1 cellular context compared by ENCODE assay signal in the genomic region with DNA sequence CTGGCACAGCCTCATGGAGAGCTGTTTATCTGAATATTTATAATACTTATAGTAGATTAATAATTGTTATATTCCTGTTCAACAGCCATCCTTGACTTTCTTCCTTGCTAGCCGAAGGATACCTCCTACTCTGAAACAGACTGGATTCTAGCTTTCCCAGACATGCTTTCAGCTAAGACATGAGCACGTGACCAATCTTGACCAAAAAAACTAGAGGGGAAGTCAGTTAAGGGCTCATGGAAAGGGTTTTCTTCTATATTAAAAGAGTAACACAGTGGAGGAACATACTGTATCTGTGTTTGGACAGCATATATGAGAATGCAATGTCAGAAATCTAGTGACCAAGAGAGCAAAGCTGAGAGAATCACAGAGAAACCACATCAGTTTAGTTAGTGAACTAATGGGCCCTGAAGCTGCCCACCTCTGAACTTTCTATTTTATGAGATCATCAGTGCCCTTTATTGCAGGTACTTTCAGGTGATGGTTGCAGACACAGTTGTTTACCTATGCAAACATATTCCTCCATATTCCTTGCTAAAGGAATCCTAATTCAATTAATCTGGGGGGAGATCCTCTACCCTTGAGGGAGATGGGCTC.
A peak's percentile ranks its signal among the peaks of the same experiment; 100 is the strongest.
TF ChIP-seq lines count a peak whose summit lies in the region.

No MANE protein-coding gene starts in this region.

TF ChIP-seq in GM12878, 131 proteins besides CTCF, POLR2A, EP300 and RAD21 (continued from another document and continues in another):
- TF ChIP-seq, protein P1, sequence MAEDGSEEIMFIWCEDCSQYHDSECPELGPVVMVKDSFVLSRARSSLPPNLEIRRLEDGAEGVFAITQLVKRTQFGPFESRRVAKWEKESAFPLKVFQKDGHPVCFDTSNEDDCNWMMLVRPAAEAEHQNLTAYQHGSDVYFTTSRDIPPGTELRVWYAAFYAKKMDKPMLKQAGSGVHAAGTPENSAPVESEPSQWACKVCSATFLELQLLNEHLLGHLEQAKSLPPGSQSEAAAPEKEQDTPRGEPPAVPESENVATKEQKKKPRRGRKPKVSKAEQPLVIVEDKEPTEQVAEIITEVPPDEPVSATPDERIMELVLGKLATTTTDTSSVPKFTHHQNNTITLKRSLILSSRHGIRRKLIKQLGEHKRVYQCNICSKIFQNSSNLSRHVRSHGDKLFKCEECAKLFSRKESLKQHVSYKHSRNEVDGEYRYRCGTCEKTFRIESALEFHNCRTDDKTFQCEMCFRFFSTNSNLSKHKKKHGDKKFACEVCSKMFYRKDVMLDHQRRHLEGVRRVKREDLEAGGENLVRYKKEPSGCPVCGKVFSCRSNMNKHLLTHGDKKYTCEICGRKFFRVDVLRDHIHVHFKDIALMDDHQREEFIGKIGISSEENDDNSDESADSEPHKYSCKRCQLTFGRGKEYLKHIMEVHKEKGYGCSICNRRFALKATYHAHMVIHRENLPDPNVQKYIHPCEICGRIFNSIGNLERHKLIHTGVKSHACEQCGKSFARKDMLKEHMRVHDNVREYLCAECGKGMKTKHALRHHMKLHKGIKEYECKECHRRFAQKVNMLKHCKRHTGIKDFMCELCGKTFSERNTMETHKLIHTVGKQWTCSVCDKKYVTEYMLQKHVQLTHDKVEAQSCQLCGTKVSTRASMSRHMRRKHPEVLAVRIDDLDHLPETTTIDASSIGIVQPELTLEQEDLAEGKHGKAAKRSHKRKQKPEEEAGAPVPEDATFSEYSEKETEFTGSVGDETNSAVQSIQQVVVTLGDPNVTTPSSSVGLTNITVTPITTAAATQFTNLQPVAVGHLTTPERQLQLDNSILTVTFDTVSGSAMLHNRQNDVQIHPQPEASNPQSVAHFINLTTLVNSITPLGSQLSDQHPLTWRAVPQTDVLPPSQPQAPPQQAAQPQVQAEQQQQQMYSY (CRISPR knock-in tag; IDR thresholded peaks at IDR 0.05), result no peak
- TF ChIP-seq RB1 (IDR thresholded peaks at IDR 0.05; ENCODE audit: borderline replicate concordance), result no peak
- TF ChIP-seq MEF2B (IDR thresholded peaks at IDR 0.05; ENCODE audit: partially characterized antibody, poor library complexity, severe bottlenecking), result no peak
- no peak for TF ChIP-seq ZNF384 (IDR thresholded peaks at IDR 0.05; ENCODE audit: borderline replicate concordance, low read depth, low read length)
- no peak for TF ChIP-seq ZNF24 (IDR thresholded peaks at IDR 0.05)
- TF ChIP-seq SP1 (IDR thresholded peaks at IDR 0.05; ENCODE audit: low read depth, low read length), result no peak
- TF ChIP-seq, protein P2, sequence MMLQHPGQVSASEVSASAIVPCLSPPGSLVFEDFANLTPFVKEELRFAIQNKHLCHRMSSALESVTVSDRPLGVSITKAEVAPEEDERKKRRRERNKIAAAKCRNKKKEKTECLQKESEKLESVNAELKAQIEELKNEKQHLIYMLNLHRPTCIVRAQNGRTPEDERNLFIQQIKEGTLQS (IDR thresholded peaks at IDR 0.05; ENCODE audit: borderline replicate concordance, extremely low read depth, low read depth, low read length), result no peak
- TF ChIP-seq MXI1 (IDR thresholded peaks at IDR 0.05; ENCODE audit: low read depth, low read length), result no peak
- no peak for TF ChIP-seq ZBED1 (IDR thresholded peaks at IDR 0.05; ENCODE audit: borderline replicate concordance)
- 0 out of 2 replicates have a peak, but pooled peaks have one; percentile 18 for TF ChIP-seq PAX5 (IDR thresholded peaks at IDR 0.05; ENCODE audit: borderline replicate concordance, low read depth, low read length)
- TF ChIP-seq TCF12 (IDR thresholded peaks at IDR 0.05; ENCODE audit: low read depth, low read length), result no peak
- TF ChIP-seq, protein P3, sequence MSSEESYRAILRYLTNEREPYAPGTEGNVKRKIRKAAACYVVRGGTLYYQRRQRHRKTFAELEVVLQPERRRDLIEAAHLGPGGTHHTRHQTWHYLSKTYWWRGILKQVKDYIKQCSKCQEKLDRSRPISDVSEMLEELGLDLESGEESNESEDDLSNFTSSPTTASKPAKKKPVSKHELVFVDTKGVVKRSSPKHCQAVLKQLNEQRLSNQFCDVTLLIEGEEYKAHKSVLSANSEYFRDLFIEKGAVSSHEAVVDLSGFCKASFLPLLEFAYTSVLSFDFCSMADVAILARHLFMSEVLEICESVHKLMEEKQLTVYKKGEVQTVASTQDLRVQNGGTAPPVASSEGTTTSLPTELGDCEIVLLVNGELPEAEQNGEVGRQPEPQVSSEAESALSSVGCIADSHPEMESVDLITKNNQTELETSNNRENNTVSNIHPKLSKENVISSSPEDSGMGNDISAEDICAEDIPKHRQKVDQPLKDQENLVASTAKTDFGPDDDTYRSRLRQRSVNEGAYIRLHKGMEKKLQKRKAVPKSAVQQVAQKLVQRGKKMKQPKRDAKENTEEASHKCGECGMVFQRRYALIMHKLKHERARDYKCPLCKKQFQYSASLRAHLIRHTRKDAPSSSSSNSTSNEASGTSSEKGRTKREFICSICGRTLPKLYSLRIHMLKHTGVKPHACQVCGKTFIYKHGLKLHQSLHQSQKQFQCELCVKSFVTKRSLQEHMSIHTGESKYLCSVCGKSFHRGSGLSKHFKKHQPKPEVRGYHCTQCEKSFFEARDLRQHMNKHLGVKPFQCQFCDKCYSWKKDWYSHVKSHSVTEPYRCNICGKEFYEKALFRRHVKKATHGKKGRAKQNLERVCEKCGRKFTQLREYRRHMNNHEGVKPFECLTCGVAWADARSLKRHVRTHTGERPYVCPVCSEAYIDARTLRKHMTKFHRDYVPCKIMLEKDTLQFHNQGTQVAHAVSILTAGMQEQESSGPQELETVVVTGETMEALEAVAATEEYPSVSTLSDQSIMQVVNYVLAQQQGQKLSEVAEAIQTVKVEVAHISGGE (CRISPR knock-in tag; IDR thresholded peaks at IDR 0.05), result no peak
- TF ChIP-seq, protein P4, sequence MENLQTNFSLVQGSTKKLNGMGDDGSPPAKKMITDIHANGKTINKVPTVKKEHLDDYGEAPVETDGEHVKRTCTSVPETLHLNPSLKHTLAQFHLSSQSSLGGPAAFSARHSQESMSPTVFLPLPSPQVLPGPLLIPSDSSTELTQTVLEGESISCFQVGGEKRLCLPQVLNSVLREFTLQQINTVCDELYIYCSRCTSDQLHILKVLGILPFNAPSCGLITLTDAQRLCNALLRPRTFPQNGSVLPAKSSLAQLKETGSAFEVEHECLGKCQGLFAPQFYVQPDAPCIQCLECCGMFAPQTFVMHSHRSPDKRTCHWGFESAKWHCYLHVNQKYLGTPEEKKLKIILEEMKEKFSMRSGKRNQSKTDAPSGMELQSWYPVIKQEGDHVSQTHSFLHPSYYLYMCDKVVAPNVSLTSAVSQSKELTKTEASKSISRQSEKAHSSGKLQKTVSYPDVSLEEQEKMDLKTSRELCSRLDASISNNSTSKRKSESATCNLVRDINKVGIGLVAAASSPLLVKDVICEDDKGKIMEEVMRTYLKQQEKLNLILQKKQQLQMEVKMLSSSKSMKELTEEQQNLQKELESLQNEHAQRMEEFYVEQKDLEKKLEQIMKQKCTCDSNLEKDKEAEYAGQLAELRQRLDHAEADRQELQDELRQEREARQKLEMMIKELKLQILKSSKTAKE (IDR thresholded peaks at IDR 0.05; ENCODE audit: low read depth, poor library complexity, severe bottlenecking), result no peak
- no peak for TF ChIP-seq EZH2 (IDR thresholded peaks at IDR 0.05; ENCODE audit: borderline replicate concordance, control insufficient read depth, low read depth, low read length)
- peak; percentile 70 for TF ChIP-seq RUNX3 (IDR thresholded peaks at IDR 0.05; ENCODE audit: low read length)
- TF ChIP-seq DPF2 (IDR thresholded peaks at IDR 0.05), result no peak; the same call in 1 of the 2 replicates
- TF ChIP-seq, protein P5, sequence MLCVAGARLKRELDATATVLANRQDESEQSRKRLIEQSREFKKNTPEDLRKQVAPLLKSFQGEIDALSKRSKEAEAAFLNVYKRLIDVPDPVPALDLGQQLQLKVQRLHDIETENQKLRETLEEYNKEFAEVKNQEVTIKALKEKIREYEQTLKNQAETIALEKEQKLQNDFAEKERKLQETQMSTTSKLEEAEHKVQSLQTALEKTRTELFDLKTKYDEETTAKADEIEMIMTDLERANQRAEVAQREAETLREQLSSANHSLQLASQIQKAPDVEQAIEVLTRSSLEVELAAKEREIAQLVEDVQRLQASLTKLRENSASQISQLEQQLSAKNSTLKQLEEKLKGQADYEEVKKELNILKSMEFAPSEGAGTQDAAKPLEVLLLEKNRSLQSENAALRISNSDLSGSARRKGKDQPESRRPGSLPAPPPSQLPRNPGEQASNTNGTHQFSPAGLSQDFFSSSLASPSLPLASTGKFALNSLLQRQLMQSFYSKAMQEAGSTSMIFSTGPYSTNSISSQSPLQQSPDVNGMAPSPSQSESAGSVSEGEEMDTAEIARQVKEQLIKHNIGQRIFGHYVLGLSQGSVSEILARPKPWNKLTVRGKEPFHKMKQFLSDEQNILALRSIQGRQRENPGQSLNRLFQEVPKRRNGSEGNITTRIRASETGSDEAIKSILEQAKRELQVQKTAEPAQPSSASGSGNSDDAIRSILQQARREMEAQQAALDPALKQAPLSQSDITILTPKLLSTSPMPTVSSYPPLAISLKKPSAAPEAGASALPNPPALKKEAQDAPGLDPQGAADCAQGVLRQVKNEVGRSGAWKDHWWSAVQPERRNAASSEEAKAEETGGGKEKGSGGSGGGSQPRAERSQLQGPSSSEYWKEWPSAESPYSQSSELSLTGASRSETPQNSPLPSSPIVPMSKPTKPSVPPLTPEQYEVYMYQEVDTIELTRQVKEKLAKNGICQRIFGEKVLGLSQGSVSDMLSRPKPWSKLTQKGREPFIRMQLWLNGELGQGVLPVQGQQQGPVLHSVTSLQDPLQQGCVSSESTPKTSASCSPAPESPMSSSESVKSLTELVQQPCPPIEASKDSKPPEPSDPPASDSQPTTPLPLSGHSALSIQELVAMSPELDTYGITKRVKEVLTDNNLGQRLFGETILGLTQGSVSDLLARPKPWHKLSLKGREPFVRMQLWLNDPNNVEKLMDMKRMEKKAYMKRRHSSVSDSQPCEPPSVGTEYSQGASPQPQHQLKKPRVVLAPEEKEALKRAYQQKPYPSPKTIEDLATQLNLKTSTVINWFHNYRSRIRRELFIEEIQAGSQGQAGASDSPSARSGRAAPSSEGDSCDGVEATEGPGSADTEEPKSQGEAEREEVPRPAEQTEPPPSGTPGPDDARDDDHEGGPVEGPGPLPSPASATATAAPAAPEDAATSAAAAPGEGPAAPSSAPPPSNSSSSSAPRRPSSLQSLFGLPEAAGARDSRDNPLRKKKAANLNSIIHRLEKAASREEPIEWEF (IDR thresholded peaks at IDR 0.05; ENCODE audit: insufficient replicate concordance, low read depth, low read length), result no peak
- 0 out of 2 replicates have a peak, but pooled peaks have one; percentile 21 for TF ChIP-seq CREB1 (IDR thresholded peaks at IDR 0.05; ENCODE audit: low read depth)
- TF ChIP-seq YY1 (IDR thresholded peaks at IDR 0.05; ENCODE audit: low read depth, low read length), result no peak
- TF ChIP-seq, protein P6, sequence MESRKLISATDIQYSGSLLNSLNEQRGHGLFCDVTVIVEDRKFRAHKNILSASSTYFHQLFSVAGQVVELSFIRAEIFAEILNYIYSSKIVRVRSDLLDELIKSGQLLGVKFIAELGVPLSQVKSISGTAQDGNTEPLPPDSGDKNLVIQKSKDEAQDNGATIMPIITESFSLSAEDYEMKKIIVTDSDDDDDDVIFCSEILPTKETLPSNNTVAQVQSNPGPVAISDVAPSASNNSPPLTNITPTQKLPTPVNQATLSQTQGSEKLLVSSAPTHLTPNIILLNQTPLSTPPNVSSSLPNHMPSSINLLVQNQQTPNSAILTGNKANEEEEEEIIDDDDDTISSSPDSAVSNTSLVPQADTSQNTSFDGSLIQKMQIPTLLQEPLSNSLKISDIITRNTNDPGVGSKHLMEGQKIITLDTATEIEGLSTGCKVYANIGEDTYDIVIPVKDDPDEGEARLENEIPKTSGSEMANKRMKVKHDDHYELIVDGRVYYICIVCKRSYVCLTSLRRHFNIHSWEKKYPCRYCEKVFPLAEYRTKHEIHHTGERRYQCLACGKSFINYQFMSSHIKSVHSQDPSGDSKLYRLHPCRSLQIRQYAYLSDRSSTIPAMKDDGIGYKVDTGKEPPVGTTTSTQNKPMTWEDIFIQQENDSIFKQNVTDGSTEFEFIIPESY (IDR thresholded peaks at IDR 0.05), result no peak
- no peak for TF ChIP-seq RBBP5 (conservative IDR thresholded peaks at IDR 0.05)
- TF ChIP-seq, protein P7, sequence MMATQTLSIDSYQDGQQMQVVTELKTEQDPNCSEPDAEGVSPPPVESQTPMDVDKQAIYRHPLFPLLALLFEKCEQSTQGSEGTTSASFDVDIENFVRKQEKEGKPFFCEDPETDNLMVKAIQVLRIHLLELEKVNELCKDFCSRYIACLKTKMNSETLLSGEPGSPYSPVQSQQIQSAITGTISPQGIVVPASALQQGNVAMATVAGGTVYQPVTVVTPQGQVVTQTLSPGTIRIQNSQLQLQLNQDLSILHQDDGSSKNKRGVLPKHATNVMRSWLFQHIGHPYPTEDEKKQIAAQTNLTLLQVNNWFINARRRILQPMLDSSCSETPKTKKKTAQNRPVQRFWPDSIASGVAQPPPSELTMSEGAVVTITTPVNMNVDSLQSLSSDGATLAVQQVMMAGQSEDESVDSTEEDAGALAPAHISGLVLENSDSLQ (IDR thresholded peaks at IDR 0.05), result no peak
- peak; percentile 74 for TF ChIP-seq MTA2 (IDR thresholded peaks at IDR 0.05; ENCODE audit: low read depth)
- TF ChIP-seq, protein P8, sequence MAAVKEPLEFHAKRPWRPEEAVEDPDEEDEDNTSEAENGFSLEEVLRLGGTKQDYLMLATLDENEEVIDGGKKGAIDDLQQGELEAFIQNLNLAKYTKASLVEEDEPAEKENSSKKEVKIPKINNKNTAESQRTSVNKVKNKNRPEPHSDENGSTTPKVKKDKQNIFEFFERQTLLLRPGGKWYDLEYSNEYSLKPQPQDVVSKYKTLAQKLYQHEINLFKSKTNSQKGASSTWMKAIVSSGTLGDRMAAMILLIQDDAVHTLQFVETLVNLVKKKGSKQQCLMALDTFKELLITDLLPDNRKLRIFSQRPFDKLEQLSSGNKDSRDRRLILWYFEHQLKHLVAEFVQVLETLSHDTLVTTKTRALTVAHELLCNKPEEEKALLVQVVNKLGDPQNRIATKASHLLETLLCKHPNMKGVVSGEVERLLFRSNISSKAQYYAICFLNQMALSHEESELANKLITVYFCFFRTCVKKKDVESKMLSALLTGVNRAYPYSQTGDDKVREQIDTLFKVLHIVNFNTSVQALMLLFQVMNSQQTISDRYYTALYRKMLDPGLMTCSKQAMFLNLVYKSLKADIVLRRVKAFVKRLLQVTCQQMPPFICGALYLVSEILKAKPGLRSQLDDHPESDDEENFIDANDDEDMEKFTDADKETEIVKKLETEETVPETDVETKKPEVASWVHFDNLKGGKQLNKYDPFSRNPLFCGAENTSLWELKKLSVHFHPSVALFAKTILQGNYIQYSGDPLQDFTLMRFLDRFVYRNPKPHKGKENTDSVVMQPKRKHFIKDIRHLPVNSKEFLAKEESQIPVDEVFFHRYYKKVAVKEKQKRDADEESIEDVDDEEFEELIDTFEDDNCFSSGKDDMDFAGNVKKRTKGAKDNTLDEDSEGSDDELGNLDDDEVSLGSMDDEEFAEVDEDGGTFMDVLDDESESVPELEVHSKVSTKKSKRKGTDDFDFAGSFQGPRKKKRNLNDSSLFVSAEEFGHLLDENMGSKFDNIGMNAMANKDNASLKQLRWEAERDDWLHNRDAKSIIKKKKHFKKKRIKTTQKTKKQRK (IDR thresholded peaks at IDR 0.05; ENCODE audit: low read depth, low read length), result no peak
- TF ChIP-seq NBN (IDR thresholded peaks at IDR 0.05), result no peak
- no peak for TF ChIP-seq NFIC (IDR thresholded peaks at IDR 0.05; ENCODE audit: low read depth, low read length)
- TF ChIP-seq, protein P9, sequence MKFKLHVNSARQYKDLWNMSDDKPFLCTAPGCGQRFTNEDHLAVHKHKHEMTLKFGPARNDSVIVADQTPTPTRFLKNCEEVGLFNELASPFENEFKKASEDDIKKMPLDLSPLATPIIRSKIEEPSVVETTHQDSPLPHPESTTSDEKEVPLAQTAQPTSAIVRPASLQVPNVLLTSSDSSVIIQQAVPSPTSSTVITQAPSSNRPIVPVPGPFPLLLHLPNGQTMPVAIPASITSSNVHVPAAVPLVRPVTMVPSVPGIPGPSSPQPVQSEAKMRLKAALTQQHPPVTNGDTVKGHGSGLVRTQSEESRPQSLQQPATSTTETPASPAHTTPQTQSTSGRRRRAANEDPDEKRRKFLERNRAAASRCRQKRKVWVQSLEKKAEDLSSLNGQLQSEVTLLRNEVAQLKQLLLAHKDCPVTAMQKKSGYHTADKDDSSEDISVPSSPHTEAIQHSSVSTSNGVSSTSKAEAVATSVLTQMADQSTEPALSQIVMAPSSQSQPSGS (IDR thresholded peaks at IDR 0.05; ENCODE audit: low read length), result no peak
